1 cellular context compared by ENCODE assay signal in genomic region chr21:42367379-42368165, GRCh38.
TF ChIP-seq lines count a peak whose summit lies in the region.

No MANE protein-coding gene starts in this region.

TF ChIP-seq in GM12878, 131 proteins besides CTCF, POLR2A, EP300 and RAD21:
- TF ChIP-seq HDAC2 (IDR thresholded peaks at IDR 0.05) (no peak), EGR1 (IDR thresholded peaks at IDR 0.05; ENCODE audit: borderline replicate concordance in 1 of 2, low read depth in 2 of 2, low read length in 2 of 2) (no peak), CBX5 (IDR thresholded peaks at IDR 0.05; ENCODE audit: low read depth) (no peak), SREBF2 (IDR thresholded peaks at IDR 0.05; ENCODE audit: low read length) (no peak), ETV6 (conservative IDR thresholded peaks at IDR 0.05 in 1 of 2, IDR thresholded peaks at IDR 0.05 in 1 of 2; ENCODE audit: borderline replicate concordance in 1 of 2, low read depth in 1 of 2) (no peak), MXI1 (IDR thresholded peaks at IDR 0.05; ENCODE audit: low read depth, low read length) (no peak), ZNF274 (IDR thresholded peaks at IDR 0.05; ENCODE audit: insufficient read depth, insufficient read length) (no peak), ATF3 (IDR thresholded peaks at IDR 0.05; ENCODE audit: borderline replicate concordance, extremely low read depth, low read depth, low read length) (no peak), POLR2AphosphoS5 (IDR thresholded peaks at IDR 0.05; ENCODE audit: low read length) (no peak), BCLAF1 (IDR thresholded peaks at IDR 0.05) (no peak), SIN3A (IDR thresholded peaks at IDR 0.05; ENCODE audit: low read depth, low read length) (no peak), YBX1 (IDR thresholded peaks at IDR 0.05) (no peak), IRF5 (IDR thresholded peaks at IDR 0.05; ENCODE audit: borderline replicate concordance) (no peak), ATF7 (IDR thresholded peaks at IDR 0.05; ENCODE audit: low read depth) (no peak)
- TF ChIP-seq, protein P1, sequence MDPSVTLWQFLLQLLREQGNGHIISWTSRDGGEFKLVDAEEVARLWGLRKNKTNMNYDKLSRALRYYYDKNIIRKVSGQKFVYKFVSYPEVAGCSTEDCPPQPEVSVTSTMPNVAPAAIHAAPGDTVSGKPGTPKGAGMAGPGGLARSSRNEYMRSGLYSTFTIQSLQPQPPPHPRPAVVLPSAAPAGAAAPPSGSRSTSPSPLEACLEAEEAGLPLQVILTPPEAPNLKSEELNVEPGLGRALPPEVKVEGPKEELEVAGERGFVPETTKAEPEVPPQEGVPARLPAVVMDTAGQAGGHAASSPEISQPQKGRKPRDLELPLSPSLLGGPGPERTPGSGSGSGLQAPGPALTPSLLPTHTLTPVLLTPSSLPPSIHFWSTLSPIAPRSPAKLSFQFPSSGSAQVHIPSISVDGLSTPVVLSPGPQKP (IDR thresholded peaks at IDR 0.05; ENCODE audit: low read depth, low read length), result no peak
- TF ChIP-seq, protein P2, sequence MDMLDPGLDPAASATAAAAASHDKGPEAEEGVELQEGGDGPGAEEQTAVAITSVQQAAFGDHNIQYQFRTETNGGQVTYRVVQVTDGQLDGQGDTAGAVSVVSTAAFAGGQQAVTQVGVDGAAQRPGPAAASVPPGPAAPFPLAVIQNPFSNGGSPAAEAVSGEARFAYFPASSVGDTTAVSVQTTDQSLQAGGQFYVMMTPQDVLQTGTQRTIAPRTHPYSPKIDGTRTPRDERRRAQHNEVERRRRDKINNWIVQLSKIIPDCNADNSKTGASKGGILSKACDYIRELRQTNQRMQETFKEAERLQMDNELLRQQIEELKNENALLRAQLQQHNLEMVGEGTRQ (IDR thresholded peaks at IDR 0.05; ENCODE audit: borderline replicate concordance, low read depth, low read length), result no peak
